ENCODE assay signal across 2 cellular contexts in the genomic region with DNA sequence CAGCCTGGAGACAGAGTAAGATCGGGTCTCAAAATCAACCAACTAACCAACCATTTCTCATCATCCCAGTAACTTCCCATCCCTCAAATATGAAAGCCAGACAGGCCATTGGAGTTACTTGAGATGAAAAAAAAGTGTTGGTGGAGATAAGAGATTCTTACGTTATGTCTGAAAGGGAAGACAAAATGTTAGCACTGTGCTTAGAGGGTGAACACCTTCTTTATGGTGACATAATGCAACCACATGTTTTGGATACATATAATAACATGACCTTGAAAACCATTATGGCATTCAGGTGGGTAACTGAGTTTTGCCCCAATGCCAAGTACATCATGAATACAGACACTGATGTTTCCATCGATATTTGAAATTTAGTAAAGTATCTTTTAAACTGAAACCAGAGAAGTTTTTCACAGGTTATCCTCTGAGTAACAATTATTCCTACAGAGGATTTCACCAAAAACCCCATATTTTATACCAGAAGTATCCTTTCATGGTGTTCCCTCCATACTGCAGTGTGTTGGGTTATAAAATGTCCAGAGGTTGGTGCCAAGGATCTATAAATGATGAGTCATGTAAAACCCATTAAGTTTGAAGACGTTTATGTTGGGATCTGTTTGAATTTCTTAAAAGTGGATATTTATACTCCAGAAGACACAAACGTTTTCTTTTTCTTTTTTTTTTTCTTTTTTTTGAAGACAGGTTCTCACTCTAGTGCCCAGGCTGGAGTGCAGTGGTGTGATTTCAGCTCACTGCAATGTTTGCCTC.
TF ChIP-seq lines count a peak whose summit lies in the region.

No MANE protein-coding gene starts in this region.

TF ChIP-seq in HepG2, 621 proteins besides CTCF, POLR2A, EP300 and RAD21:
- TF ChIP-seq SETDB1 (CRISPR knock-in tag; IDR thresholded peaks at IDR 0.05; ENCODE audit: borderline replicate concordance) (no peak), ZNF672 (CRISPR knock-in tag; IDR thresholded peaks at IDR 0.05) (no peak), FOXJ3 (CRISPR knock-in tag; IDR thresholded peaks at IDR 0.05; ENCODE audit: borderline replicate concordance) (no peak), HDAC6 (IDR thresholded peaks at IDR 0.05; ENCODE audit: low read depth, low read length) (no peak), ZNF75D (CRISPR knock-in tag; IDR thresholded peaks at IDR 0.05; ENCODE audit: borderline replicate concordance) (no peak), MAFK (conservative IDR thresholded peaks at IDR 0.05 in 1 of 2, IDR thresholded peaks at IDR 0.05 in 1 of 2; ENCODE audit: low read length in 2 of 2) (peak; percentile 83 to 88), NKX3-1 (CRISPR knock-in tag; IDR thresholded peaks at IDR 0.05) (no peak), NFE2L2 (IDR thresholded peaks at IDR 0.05; ENCODE audit: low read length) (peak; percentile 85), PHF20 (CRISPR knock-in tag; IDR thresholded peaks at IDR 0.05) (no peak), HCFC1 (IDR thresholded peaks at IDR 0.05; ENCODE audit: low read depth, low read length) (no peak), SMAD9 (CRISPR knock-in tag; IDR thresholded peaks at IDR 0.05) (no peak), MAFF (IDR thresholded peaks at IDR 0.05; ENCODE audit: low read depth, low read length) (peak; percentile 83), NCOA2 (CRISPR knock-in tag; IDR thresholded peaks at IDR 0.05) (no peak), KLF9 (CRISPR knock-in tag; IDR thresholded peaks at IDR 0.05; ENCODE audit: low read depth) (no peak)
- TF ChIP-seq, protein P1, sequence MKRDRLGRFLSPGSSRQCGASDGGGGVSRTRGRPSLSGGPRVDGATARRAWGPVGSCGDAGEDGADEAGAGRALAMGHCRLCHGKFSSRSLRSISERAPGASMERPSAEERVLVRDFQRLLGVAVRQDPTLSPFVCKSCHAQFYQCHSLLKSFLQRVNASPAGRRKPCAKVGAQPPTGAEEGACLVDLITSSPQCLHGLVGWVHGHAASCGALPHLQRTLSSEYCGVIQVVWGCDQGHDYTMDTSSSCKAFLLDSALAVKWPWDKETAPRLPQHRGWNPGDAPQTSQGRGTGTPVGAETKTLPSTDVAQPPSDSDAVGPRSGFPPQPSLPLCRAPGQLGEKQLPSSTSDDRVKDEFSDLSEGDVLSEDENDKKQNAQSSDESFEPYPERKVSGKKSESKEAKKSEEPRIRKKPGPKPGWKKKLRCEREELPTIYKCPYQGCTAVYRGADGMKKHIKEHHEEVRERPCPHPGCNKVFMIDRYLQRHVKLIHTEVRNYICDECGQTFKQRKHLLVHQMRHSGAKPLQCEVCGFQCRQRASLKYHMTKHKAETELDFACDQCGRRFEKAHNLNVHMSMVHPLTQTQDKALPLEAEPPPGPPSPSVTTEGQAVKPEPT (CRISPR knock-in tag; IDR thresholded peaks at IDR 0.05; ENCODE audit: low read depth), result no peak
- TF ChIP-seq, protein P2, sequence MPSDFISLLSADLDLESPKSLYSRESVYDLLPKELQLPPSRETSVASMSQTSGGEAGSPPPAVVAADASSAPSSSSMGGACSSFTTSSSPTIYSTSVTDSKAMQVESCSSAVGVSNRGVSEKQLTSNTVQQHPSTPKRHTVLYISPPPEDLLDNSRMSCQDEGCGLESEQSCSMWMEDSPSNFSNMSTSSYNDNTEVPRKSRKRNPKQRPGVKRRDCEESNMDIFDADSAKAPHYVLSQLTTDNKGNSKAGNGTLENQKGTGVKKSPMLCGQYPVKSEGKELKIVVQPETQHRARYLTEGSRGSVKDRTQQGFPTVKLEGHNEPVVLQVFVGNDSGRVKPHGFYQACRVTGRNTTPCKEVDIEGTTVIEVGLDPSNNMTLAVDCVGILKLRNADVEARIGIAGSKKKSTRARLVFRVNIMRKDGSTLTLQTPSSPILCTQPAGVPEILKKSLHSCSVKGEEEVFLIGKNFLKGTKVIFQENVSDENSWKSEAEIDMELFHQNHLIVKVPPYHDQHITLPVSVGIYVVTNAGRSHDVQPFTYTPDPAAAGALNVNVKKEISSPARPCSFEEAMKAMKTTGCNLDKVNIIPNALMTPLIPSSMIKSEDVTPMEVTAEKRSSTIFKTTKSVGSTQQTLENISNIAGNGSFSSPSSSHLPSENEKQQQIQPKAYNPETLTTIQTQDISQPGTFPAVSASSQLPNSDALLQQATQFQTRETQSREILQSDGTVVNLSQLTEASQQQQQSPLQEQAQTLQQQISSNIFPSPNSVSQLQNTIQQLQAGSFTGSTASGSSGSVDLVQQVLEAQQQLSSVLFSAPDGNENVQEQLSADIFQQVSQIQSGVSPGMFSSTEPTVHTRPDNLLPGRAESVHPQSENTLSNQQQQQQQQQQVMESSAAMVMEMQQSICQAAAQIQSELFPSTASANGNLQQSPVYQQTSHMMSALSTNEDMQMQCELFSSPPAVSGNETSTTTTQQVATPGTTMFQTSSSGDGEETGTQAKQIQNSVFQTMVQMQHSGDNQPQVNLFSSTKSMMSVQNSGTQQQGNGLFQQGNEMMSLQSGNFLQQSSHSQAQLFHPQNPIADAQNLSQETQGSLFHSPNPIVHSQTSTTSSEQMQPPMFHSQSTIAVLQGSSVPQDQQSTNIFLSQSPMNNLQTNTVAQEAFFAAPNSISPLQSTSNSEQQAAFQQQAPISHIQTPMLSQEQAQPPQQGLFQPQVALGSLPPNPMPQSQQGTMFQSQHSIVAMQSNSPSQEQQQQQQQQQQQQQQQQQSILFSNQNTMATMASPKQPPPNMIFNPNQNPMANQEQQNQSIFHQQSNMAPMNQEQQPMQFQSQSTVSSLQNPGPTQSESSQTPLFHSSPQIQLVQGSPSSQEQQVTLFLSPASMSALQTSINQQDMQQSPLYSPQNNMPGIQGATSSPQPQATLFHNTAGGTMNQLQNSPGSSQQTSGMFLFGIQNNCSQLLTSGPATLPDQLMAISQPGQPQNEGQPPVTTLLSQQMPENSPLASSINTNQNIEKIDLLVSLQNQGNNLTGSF (CRISPR knock-in tag; IDR thresholded peaks at IDR 0.05), result no peak
- TF ChIP-seq, protein P3, sequence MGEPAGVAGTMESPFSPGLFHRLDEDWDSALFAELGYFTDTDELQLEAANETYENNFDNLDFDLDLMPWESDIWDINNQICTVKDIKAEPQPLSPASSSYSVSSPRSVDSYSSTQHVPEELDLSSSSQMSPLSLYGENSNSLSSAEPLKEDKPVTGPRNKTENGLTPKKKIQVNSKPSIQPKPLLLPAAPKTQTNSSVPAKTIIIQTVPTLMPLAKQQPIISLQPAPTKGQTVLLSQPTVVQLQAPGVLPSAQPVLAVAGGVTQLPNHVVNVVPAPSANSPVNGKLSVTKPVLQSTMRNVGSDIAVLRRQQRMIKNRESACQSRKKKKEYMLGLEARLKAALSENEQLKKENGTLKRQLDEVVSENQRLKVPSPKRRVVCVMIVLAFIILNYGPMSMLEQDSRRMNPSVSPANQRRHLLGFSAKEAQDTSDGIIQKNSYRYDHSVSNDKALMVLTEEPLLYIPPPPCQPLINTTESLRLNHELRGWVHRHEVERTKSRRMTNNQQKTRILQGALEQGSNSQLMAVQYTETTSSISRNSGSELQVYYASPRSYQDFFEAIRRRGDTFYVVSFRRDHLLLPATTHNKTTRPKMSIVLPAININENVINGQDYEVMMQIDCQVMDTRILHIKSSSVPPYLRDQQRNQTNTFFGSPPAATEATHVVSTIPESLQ (CRISPR knock-in tag; conservative IDR thresholded peaks at IDR 0.05), result no peak
TF ChIP-seq in HepG2: peak in this region for 3.

TF ChIP-seq in GM12878, 131 proteins besides CTCF, POLR2A, EP300 and RAD21:
- TF ChIP-seq FOXM1 (IDR thresholded peaks at IDR 0.05; ENCODE audit: low read depth, low read length) (no peak), NRF1 (conservative IDR thresholded peaks at IDR 0.05; ENCODE audit: low read depth, low read length) (no peak)
TF ChIP-seq in GM12878: peak in this region for 0.
